ENCODE assay signal across 19 cellular contexts in genomic region chr17:20080513-20080912, GRCh38.
"Had no signal": no experiment of that assay in that cellular context is flagged by ENCODE, and none has a peak within 500 bp of the region (broad histone marks: within the 10 kb centered on the region; RNA-seq: fewer than 3 reads in every experiment).

No MANE protein-coding gene starts in this region.

- DNase-seq: effector memory CD4-positive, alpha-beta T cell; esophagus squamous epithelium; foreskin fibroblast; glutamatergic neuron; left ventricle myocardium superior; mesenchymal stem cell; midbrain; sigmoid colon; stimulated activated CD4-positive, alpha-beta T cell treated with anti-CD3 and anti-CD28 coated beads, Interleukin-2, amount 100 ng/mL, for 24 hours; stimulated activated CD4-positive, alpha-beta T cell treated with anti-CD3 and anti-CD28 coated beads, Interleukin-4, amount 100 ng/mL, for 4 hours; stimulated activated naive CD4-positive, alpha-beta T cell; stomach; substantia nigra; transverse colon had no signal

- H3K27me3 Mint-ChIP-seq: natural killer cell treated with Interleukin-12 subunit alpha and Interleukin-12 subunit beta and Interleukin-15 and Interleukin-18, amount 100 ng/mL, for 72 hours had no signal

- H3K36me3 ChIP-seq: esophagus squamous epithelium, gastroesophageal sphincter, sigmoid colon, stomach, thoracic aorta, transverse colon had no signal

- H3K4me1 ChIP-seq: sigmoid colon, transverse colon had no signal

- H3K27ac ChIP-seq: esophagus squamous epithelium, gastroesophageal sphincter, sigmoid colon, skin epidermis, stomach, thoracic aorta, transverse colon had no signal

- H3K36me3 Mint-ChIP-seq: natural killer cell treated with Interleukin-12 subunit alpha and Interleukin-12 subunit beta and Interleukin-15 and Interleukin-18, amount 100 ng/mL, for 72 hours had no signal

- ATAC-seq: gastroesophageal sphincter; left ventricle myocardium superior; natural killer cell treated with Interleukin-12 subunit alpha and Interleukin-12 subunit beta and Interleukin-15 and Interleukin-18, amount 100 ng/mL, for 72 hours had no signal

- H3K9me3 ChIP-seq: esophagus squamous epithelium, gastroesophageal sphincter, sigmoid colon, stomach, thoracic aorta, transverse colon had no signal

- H3K27me3 ChIP-seq: esophagus squamous epithelium, gastroesophageal sphincter, sigmoid colon, transverse colon had no signal

- H3K27ac Mint-ChIP-seq: natural killer cell treated with Interleukin-12 subunit alpha and Interleukin-12 subunit beta and Interleukin-15 and Interleukin-18, amount 100 ng/mL, for 72 hours had no signal

- H3K4me3 Mint-ChIP-seq: natural killer cell treated with Interleukin-12 subunit alpha and Interleukin-12 subunit beta and Interleukin-15 and Interleukin-18, amount 100 ng/mL, for 72 hours had no signal

- H3K9me3 Mint-ChIP-seq: natural killer cell treated with Interleukin-12 subunit alpha and Interleukin-12 subunit beta and Interleukin-15 and Interleukin-18, amount 100 ng/mL, for 72 hours had no signal

- H3K4me3 ChIP-seq: esophagus squamous epithelium, gastroesophageal sphincter, lung, sigmoid colon, skin epidermis, stomach, thoracic aorta, transverse colon had no signal
